In the genomic region with DNA sequence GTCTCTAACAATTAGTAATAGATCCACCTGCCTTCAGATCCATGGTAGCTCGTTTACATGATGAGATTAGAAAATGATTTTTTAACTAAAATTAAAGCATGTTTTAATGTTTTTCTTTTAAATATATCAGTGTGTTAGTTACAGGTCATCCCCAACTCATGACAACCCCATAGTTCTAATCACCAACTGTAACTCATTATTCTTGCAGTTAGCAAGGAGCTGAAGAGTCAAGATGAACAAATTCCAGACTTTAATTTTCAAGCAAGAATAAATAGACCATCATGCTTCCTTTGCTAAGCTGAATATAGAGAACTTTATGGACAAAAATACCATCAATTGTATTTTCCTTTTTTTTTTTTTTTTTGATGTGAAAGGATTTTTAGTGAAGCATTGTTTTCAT, we compare ENCODE assay signal across 19 cellular contexts.
"Had no signal": no experiment of that assay in that cellular context is flagged by ENCODE, and none has a peak within 500 bp of the region (broad histone marks: within the 10 kb centered on the region; RNA-seq: fewer than 3 reads in every experiment).

No MANE protein-coding gene starts in this region.

- H3K9me3 ChIP-seq: gastrocnemius medialis, heart right ventricle, ovary, right atrium auricular region, sigmoid colon, stomach had no signal

- H3K27ac ChIP-seq: coronary artery, gastrocnemius medialis, heart right ventricle, ovary, right atrium auricular region, sigmoid colon, stomach had no signal

- ATAC-seq: gastrocnemius medialis, heart right ventricle, left lobe of liver, natural killer cell had no signal

- H3K36me3 ChIP-seq: gastrocnemius medialis, heart right ventricle, ovary, right atrium auricular region, sigmoid colon, stomach had no signal

- DNase-seq: effector CD4-positive, alpha-beta T cell; gastrocnemius medialis; heart right ventricle; hypothalamus; kidney glomerular epithelial cell; mammary epithelial cell; natural killer cell; nucleus accumbens; ovary; sigmoid colon; small intestine; stimulated activated CD4-positive, alpha-beta T cell treated with anti-CD3 and anti-CD28 coated beads, Interleukin-12 subunit alpha, Interleukin-12 subunit beta, amount 100 ng/mL, for 4 hours; stimulated activated naive CD4-positive, alpha-beta T cell; stomach; substantia nigra; trophoblast cell had no signal

- H3K27me3 ChIP-seq: gastrocnemius medialis, heart right ventricle, ovary, right atrium auricular region, sigmoid colon, stomach had no signal

- H3K4me1 ChIP-seq: sigmoid colon had no signal

- H3K4me3 ChIP-seq: coronary artery, gastrocnemius medialis, heart right ventricle, ovary, right atrium auricular region, sigmoid colon, stomach had no signal
